ENCODE assay signal across 1 cellular context in the genomic region with DNA sequence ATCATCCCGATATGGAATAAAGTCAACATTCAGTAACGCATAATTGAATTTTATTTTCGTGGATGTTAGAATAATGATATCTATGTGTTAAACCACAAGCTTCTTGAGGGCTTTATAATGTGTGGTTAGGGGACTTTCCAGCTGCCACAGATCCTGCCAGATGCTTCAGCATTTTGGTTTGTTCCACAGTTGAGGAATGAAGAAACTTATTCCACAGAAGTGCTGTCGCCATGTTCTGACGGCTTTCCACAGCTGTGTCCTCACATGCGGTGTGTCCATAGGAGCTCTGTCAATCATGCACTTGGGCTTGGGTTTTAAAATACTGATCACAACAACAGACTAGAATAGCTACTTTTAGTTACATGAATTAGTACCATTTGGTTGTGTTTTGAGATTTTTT.
TF ChIP-seq lines count a peak whose summit lies in the region.

No MANE protein-coding gene starts in this region.

TF ChIP-seq in IMR-90, 13 proteins besides CTCF, POLR2A, EP300 and RAD21 (continued from another document):
- no peak for TF ChIP-seq RFX5 (IDR thresholded peaks at IDR 0.05; ENCODE audit: low read depth, low read length)
- TF ChIP-seq, protein P1, sequence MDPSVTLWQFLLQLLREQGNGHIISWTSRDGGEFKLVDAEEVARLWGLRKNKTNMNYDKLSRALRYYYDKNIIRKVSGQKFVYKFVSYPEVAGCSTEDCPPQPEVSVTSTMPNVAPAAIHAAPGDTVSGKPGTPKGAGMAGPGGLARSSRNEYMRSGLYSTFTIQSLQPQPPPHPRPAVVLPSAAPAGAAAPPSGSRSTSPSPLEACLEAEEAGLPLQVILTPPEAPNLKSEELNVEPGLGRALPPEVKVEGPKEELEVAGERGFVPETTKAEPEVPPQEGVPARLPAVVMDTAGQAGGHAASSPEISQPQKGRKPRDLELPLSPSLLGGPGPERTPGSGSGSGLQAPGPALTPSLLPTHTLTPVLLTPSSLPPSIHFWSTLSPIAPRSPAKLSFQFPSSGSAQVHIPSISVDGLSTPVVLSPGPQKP (IDR thresholded peaks at IDR 0.05; ENCODE audit: borderline replicate concordance, low read depth, low read length): no peak
TF ChIP-seq in IMR-90: peak in this region for 0.
